In genomic region chr3:169838511-169838910, GRCh38 we compare ENCODE assay signal across 31 cellular contexts. TPM values are rescaled to one million over a fixed set of nuclear protein-coding genes. Genes with fewer than 3 reads are reported as not detected.
"Had no signal": no experiment of that assay in that cellular context is flagged by ENCODE, and none has a peak within 500 bp of the region (broad histone marks: within the 10 kb centered on the region; RNA-seq: fewer than 3 reads in every experiment).

No MANE protein-coding gene starts in this region.

- H3K36me3 ChIP-seq: esophagus squamous epithelium, gastrocnemius medialis, heart right ventricle, left lung, lower lobe of right lung had no signal

- H3K4me3 Mint-ChIP-seq: effector memory CD8-positive, alpha-beta T cell; endodermal cell; mesothelial cell of epicardium had no signal

- H3K4me1 Mint-ChIP-seq: endodermal cell had no signal

- H3K27me3 ChIP-seq: esophagus squamous epithelium, heart right ventricle, left lung had no signal

- ATAC-seq: effector memory CD8-positive, alpha-beta T cell; esophagus mucosa; gastrocnemius medialis; heart right ventricle; left cardiac atrium; left lung; left ventricle myocardium superior; lower lobe of right lung; mucosa of descending colon had no signal

- H3K27me3 Mint-ChIP-seq: naive B cell had no signal

- H3K9me3 ChIP-seq: esophagus squamous epithelium, gastrocnemius medialis, left lung, lower lobe of right lung, mucosa of descending colon had no signal

- DNase-seq: dermis blood vessel endothelial cell; effector CD8-positive, alpha-beta T cell; effector memory CD8-positive, alpha-beta T cell; endodermal cell; erythroblast; esophagus squamous epithelium; foreskin fibroblast; foreskin melanocyte; gastrocnemius medialis; glutamatergic neuron; head of caudate nucleus; heart right ventricle; hippocampal formation; left cardiac atrium; left lung; left ventricle myocardium superior; lower lobe of right lung; mesenchymal stem cell; mucosa of descending colon; naive B cell had no signal

- H3K27ac Mint-ChIP-seq: effector memory CD8-positive, alpha-beta T cell; endodermal cell; mesothelial cell of epicardium; naive B cell had no signal

- H3K4me1 ChIP-seq: esophagus squamous epithelium, gastrocnemius medialis, heart right ventricle, left lung, lower lobe of right lung had no signal

- H3K9me3 Mint-ChIP-seq: effector memory CD8-positive, alpha-beta T cell; endodermal cell; mesothelial cell of epicardium; naive B cell had no signal

- H3K27ac ChIP-seq: coronary artery, epithelial cell of prostate, esophagus squamous epithelium, gastrocnemius medialis, heart right ventricle, left lung, lower lobe of right lung had no signal

- H3K4me3 ChIP-seq: coronary artery, esophagus squamous epithelium, gastrocnemius medialis, heart right ventricle, left lung, lower lobe of right lung, mucosa of descending colon had no signal

RNA-seq across cellular contexts. Expression of gene LRRIQ4, which starts 25.8 kb away (rescaled TPM):
- total RNA-seq: dermis blood vessel endothelial cell, endodermal cell, esophagus mucosa, esophagus squamous epithelium, glomerular endothelial cell, left ventricle myocardium superior, lower leg skin, lower lobe of right lung, lung microvascular endothelial cell, mesenteric fat pad, myocyte had no signal
- polyA plus RNA-seq: heart right ventricle, keratinocyte had no signal

RNA-seq across cellular contexts. Expression of gene LRRC31, which starts 31.2 kb away (rescaled TPM):
- total RNA-seq: dermis blood vessel endothelial cell, endodermal cell, esophagus mucosa, esophagus squamous epithelium, glomerular endothelial cell, heart right ventricle, kidney epithelial cell, left cardiac atrium, left ventricle myocardium superior, lower leg skin, lung microvascular endothelial cell, mesenteric fat pad, mesothelial cell of epicardium, myocyte had no signal
- polyA plus RNA-seq: heart right ventricle, keratinocyte had no signal
